ENCODE assay signal across 10 cellular contexts in the genomic region with DNA sequence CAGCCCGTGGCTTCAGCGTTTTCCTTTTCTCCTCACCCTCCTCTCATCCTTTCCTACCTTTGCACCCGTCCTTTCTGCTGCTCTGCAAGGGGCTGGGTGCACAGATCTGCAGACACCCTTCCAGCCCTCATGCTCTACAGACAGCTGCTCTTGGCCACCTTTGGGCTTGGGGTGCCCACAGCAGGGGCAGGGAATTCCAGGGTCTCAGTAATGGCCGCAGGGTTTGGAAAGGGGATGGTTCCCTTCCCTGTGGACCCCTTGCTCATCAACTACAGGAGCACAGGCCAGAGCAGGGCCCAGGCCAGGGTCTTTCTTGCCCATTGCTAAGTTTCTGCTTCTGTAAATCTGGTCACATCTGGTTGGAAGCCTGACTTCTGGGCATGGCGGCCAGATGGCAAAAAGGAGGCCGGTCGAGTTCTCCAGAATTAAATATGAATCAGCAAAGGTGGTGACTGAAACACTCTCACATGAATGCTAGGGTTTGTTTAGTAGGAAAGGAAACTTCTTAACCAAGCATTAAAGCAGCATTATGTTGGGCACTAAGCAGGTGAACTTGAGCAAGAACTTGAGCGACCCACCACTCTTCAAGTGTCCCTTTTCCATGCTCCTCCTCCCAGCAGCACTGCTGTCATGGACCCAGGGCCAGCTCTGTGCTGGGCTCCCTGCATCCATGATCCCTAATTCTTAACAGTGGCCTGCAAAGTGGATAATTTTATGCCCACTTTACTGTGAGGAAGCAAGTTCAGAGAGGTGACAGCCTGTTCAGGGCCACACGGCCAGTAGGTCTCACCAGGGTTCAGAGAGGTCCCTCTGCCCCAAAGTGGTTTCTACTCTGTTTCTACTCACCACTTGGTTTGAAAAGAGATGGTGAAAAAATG. TPM values are rescaled to one million over a fixed set of nuclear protein-coding genes. Genes with fewer than 3 reads are reported as not detected.
A peak's percentile ranks its signal among the peaks of the same experiment; 100 is the strongest.
DNase-seq lines count a peak whose midpoint lies in the region; ATAC-seq and TF ChIP-seq lines count a peak whose summit lies in the region.
"Had no signal": no experiment of that assay in that cellular context is flagged by ENCODE, and none has a peak within 500 bp of the region (broad histone marks: within the 10 kb centered on the region; RNA-seq: fewer than 3 reads in every experiment).

No MANE protein-coding gene starts in this region.

- H3K4me3 ChIP-seq in heart left ventricle, result peak overlapping the region; percentile 46 to 90 (median 66)
- peak overlapping the region; percentile 56 for H3K4me3 ChIP-seq in ectodermal cell (ENCODE audit: insufficient read depth, low read depth, low read length)
- H3K4me3 ChIP-seq in mucosa of stomach (ENCODE audit: low read length), result no peak overlapping the region
- H3K4me3 ChIP-seq in upper lobe of right lung, result peak overlapping the region; percentile 76

- 69 to 79% (median 74%) methylated on average over 9 of the region's 9 CpGs for WGBS in heart left ventricle, 4 donors
- WGBS in ectodermal cell, 2 experiments, result 83% methylated on average over 9 of the region's 9 CpGs

- peak overlapping the region; percentile 78 to 99 (median 92) for H3K27ac ChIP-seq in heart left ventricle
- no peak overlapping the region for H3K27ac ChIP-seq in ectodermal cell (ENCODE audit: insufficient read depth, low read depth, low read length, poor library complexity, severe bottlenecking)
- H3K27ac ChIP-seq in upper lobe of right lung, result peak overlapping the region; percentile 91

- no peaks in the 10 kb centered on the region for H3K9me3 ChIP-seq in heart left ventricle
- H3K9me3 ChIP-seq in ectodermal cell (ENCODE audit: control insufficient read depth, low read length), result no peaks in the 10 kb centered on the region
- H3K9me3 ChIP-seq in mucosa of stomach (ENCODE audit: control insufficient read depth, low read length), result no peaks in the 10 kb centered on the region
- H3K9me3 ChIP-seq in upper lobe of right lung, result no peaks in the 10 kb centered on the region

- ATAC-seq in heart left ventricle, result peak in 2 of 4 donors; percentile 4 to 7
- no peak for ATAC-seq in left cardiac atrium
- no peak for ATAC-seq in upper lobe of right lung

- H3K36me3 ChIP-seq in heart left ventricle, result no peaks in the 10 kb centered on the region
- H3K36me3 ChIP-seq in ectodermal cell (ENCODE audit: control insufficient read depth, insufficient read depth, low read length), result no peaks in the 10 kb centered on the region
- H3K36me3 ChIP-seq in mucosa of stomach (ENCODE audit: control insufficient read depth, insufficient read depth, low read length), result no peaks in the 10 kb centered on the region
- no peaks in the 10 kb centered on the region for H3K36me3 ChIP-seq in upper lobe of right lung

- H3K27me3 ChIP-seq in heart left ventricle, result peaks cover 0 to 7% (median 0%) of the 10 kb centered on the region in 9 donors
- peaks cover 6% of the 10 kb centered on the region for H3K27me3 ChIP-seq in ectodermal cell (ENCODE audit: control insufficient read depth, insufficient read depth, low read length, poor library complexity, severe bottlenecking)
- no peaks in the 10 kb centered on the region for H3K27me3 ChIP-seq in mucosa of stomach (ENCODE audit: control insufficient read depth, insufficient read depth, low read length)
- no peaks in the 10 kb centered on the region for H3K27me3 ChIP-seq in upper lobe of right lung

- no peak for TF ChIP-seq CTCF in heart left ventricle (IDR thresholded peaks at IDR 0.05)
- TF ChIP-seq CTCF in upper lobe of right lung (IDR thresholded peaks at IDR 0.05), result no peak

- H3K9ac ChIP-seq in mucosa of stomach (ENCODE audit: low read length), result peak overlapping the region; percentile 50

- DNase-seq in heart left ventricle, result no peak
- no peak for DNase-seq in left cardiac atrium
- DNase-seq in upper lobe of right lung, result no peak
- no peak for DNase-seq in iPS-NIHi7 (ENCODE audit: extremely low spot score)
- no peak for DNase-seq in NK-92 (lab: John Stamatoyannopoulos, UW; ENCODE audit: unreplicated experiment)
- DNase-seq in activated gamma-delta T cell treated with Interleukin-2 at 50 U/mL for 16 hours, result no peak
- DNase-seq: amniotic stem cell had no signal

- H3K4me1 ChIP-seq in heart left ventricle (peaks cover 0 to 37% (median 16%) of the 10 kb centered on the region in 12 donors), ectodermal cell (ENCODE audit: control insufficient read depth, insufficient read depth, low read length) (no peaks in the 10 kb centered on the region), mucosa of stomach (ENCODE audit: control insufficient read depth, insufficient read depth, low read length) (peaks cover 19% of the 10 kb centered on the region), upper lobe of right lung (peaks cover 23% of the 10 kb centered on the region)

- no peak for TF ChIP-seq POLR2A in heart left ventricle (IDR thresholded peaks at IDR 0.05)

- intact Hi-C loops in heart left ventricle (cut with DNase I) (loop anchor here in 1 of 10 donors (5.0 kb wide), 1 partner anchor 231 kb away; no protein-coding TSS in a partner anchor), left cardiac atrium (cut with DNase I) (loop anchor here in 1 of 2 donors (5.0 kb wide), 1 partner anchor 226 kb away; no protein-coding TSS in a partner anchor), upper lobe of right lung (cut with DNase I) (no loop called here)

RNA-seq across cellular contexts. Expression of a gene that starts 1.5 kb away (rescaled TPM):
- total RNA-seq in heart left ventricle (100 to 1,000 TPM in 3 of 9 donors, 10 to 100 TPM in 6; 36.8 to 554 (median 66.1) TPM), left cardiac atrium (10 to 100 TPM; 55.7 to 56.1 TPM), upper lobe of right lung (39.4 TPM)
- 100 to 1,000 TPM in 1 of 2 donors, 10 to 100 TPM in 1; 30.2 to 115 TPM for polyA plus RNA-seq in heart left ventricle
- 16.5 TPM for polyA plus RNA-seq in ectodermal cell (2013, experiment 1 of 4)
- 17.2 TPM for polyA plus RNA-seq in ectodermal cell (2013, experiment 2 of 4)
- 15.2 TPM for polyA plus RNA-seq in ectodermal cell (2013, experiment 3 of 4)
- polyA plus RNA-seq in ectodermal cell (2013, experiment 4 of 4), result 14.3 TPM
- polyA plus RNA-seq: neural cell had no signal
